Comparison of ENCODE assay signal across 7 cellular contexts in the genomic region with DNA sequence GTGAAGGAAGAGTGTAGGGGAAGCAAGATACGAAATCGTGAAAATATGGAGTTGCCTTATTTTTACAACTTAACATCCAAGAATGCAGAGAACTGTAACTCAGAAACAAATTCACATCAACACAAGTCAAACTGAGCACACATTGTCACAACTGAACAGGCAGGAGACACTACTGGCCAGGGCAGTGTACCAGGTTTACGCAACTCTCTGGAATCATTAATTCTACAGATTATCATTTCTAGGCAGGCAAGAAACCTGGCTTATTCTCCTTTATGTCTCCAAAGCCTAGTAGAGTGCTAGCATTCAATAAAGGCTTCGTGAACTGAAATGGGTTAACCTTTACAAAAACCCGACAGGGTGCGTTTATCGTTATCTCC. TPM values are rescaled to one million over a fixed set of nuclear protein-coding genes. Genes with fewer than 3 reads are reported as not detected.
DNase-seq lines count a peak whose midpoint lies in the region; ATAC-seq, FAIRE-seq and TF ChIP-seq lines count a peak whose summit lies in the region.

No MANE protein-coding gene starts in this region.

- no peak overlapping the region for H3K56ac ChIP-seq in H9 (ENCODE audit: insufficient read length, low read depth, low read length)

- H3K14ac ChIP-seq in H9 (ENCODE audit: insufficient read depth, low read length) = peak overlapping the region; percentile 84; the same call in 1 of the 2 replicates

- H3K9ac ChIP-seq in H9 (ENCODE audit: extremely low read depth, insufficient read length, low read length) = peak overlapping the region; percentile 86

- DNase-seq in H9 (no peak), fibroblast of the aortic adventitia (ENCODE audit: low read depth) (peak; percentile 31), pancreas (no peak), DMS79 treated with DMSO at 0.1 percent for 48 hours (lab: John Stamatoyannopoulos, UW) (no peak)

- H3K79me1 ChIP-seq in H9 (ENCODE audit: insufficient read depth, low read depth, low read length, poor library complexity, severe bottlenecking) = peaks cover 7% of the 10 kb centered on the region

- H3K79me2 ChIP-seq in H9 (ENCODE audit: insufficient read depth, low read length) = peaks cover 15% of the 10 kb centered on the region; the same call in 1 of the 2 replicates

- peak overlapping the region; percentile 44 to 96 (median 89) for H3K27ac Mint-ChIP-seq in H9

- H3K4me3 ChIP-seq in fibroblast of the aortic adventitia (ENCODE audit: low read depth, low read length) (peak overlapping the region; percentile 97), pancreas (peak overlapping the region; percentile 80 to 99 (median 92))

- no peak overlapping the region for H2BK15ac ChIP-seq in H9 (ENCODE audit: low read depth, low read length)

- H3K4me1 ChIP-seq in H9 (ENCODE audit: insufficient read depth, low read length) (no peaks in the 10 kb centered on the region; the same call in 1 of the 2 replicates), pancreas (peaks cover 22 to 37% (median 27%) of the 10 kb centered on the region in 3 donors)

- H3K4me3 Mint-ChIP-seq in H9 = peak overlapping the region; percentile 85 to 86

- no peak for FAIRE-seq in pancreas (lab: Jason Lieb, UNC)

- no peak overlapping the region for H4K8ac ChIP-seq in H9 (replicated peaks; ENCODE audit: insufficient read length, low read depth, low read length)

- H3K27me3 ChIP-seq in H9 (ENCODE audit: insufficient read depth, low read length) = no peaks in the 10 kb centered on the region
- no peaks in the 10 kb centered on the region for H3K27me3 ChIP-seq in pancreas

- H3K27me3 Mint-ChIP-seq in H9 (ENCODE audit: low read depth) = no peaks in the 10 kb centered on the region

- no peak overlapping the region for H4K91ac ChIP-seq in H9 (ENCODE audit: insufficient read length, low read depth, low read length)

- H3K23ac ChIP-seq in H9 (ENCODE audit: insufficient read length, low read depth, low read length) = no peak overlapping the region

- H3K9me3 Mint-ChIP-seq in H9 = no peaks in the 10 kb centered on the region

- intact Hi-C loops in pancreas (cut with DNase I) = no loop called here

- peaks cover 4% of the 10 kb centered on the region for H4K20me1 ChIP-seq in H9 (ENCODE audit: control insufficient read depth, insufficient read depth, insufficient read length)

- H2BK12ac ChIP-seq in H9 (ENCODE audit: insufficient read length, low read depth, low read length) = no peak overlapping the region

- peaks cover 4 to 34% (median 34%) of the 10 kb centered on the region in 3 experiments; a peak in 6 of 7 replicates for H3K36me3 Mint-ChIP-seq in H9 (ENCODE audit: insufficient read depth in 1 of 3, low read depth in 3 of 3)

- no peak overlapping the region for H2AFZ ChIP-seq in H9 (ENCODE audit: low read length)

- H2BK5ac ChIP-seq in H9 (ENCODE audit: insufficient read length, low read length) = no peak overlapping the region

- no peak overlapping the region for H4K5ac ChIP-seq in H9 (ENCODE audit: insufficient read length, low read depth, low read length)

- H3K18ac ChIP-seq in H9 (ENCODE audit: insufficient read length, low read depth, low read length) = no peak overlapping the region

- no peaks in the 10 kb centered on the region for H3K9me3 ChIP-seq in H9 (ENCODE audit: control insufficient read depth, low read depth, low read length)
- no peaks in the 10 kb centered on the region for H3K9me3 ChIP-seq in pancreas

- H2BK20ac ChIP-seq in H9 (ENCODE audit: low read depth, low read length, poor library complexity, severe bottlenecking) = no peak overlapping the region

- peaks cover 14% of the 10 kb centered on the region for H3K23me2 ChIP-seq in H9 (ENCODE audit: insufficient read length, low read depth, low read length, poor library complexity, severe bottlenecking)

- H3K4me1 Mint-ChIP-seq in H9 = peaks cover 18 to 21% of the 10 kb centered on the region in 2 experiments

- no peak overlapping the region for H2BK120ac ChIP-seq in H9 (ENCODE audit: low read depth, low read length, poor library complexity, severe bottlenecking)

- no peak overlapping the region for H3K27ac ChIP-seq in H9 (ENCODE audit: insufficient read length, low read depth, low read length)
- peak overlapping the region; percentile 93 to 98 (median 95) for H3K27ac ChIP-seq in pancreas

- H2AK5ac ChIP-seq in H9 (ENCODE audit: insufficient read length, low read length) = no peak overlapping the region

- no peak overlapping the region for H3K4ac ChIP-seq in H9 (ENCODE audit: low read depth, low read length)

- ATAC-seq in SK-N-SH treated with all-trans-retinoic acid at 6 μM for 48 hours (peak; percentile 15), pancreas (peak in 3 of 4 donors; percentile 12 to 33 (median 24)), HG03469 (IDR thresholded peaks at IDR 0.05; ENCODE audit: unreplicated experiment) (no peak), HG03354 (IDR thresholded peaks at IDR 0.05; ENCODE audit: poor library complexity, severe bottlenecking, unreplicated experiment) (no peak)

- WGBS in H9 (ENCODE audit: extremely low coverage, insufficient read length, low lambda C conversion rate) = no CpG with 5 or more reads among the region's 7 CpGs
- WGBS in pancreas, 2 donors = 0 to 3% methylated on average over 7 of the region's 7 CpGs

- TF ChIP-seq CTCF in H9 (conservative IDR thresholded peaks at IDR 0.05) (no peak), fibroblast of the aortic adventitia (IDR thresholded peaks at IDR 0.05; ENCODE audit: insufficient read depth, low read length) (no peak), pancreas (IDR thresholded peaks at IDR 0.05) (no peak)

- H3K36me3 ChIP-seq in pancreas = peaks cover 0 to 12% (median 3%) of the 10 kb centered on the region in 3 donors

- H3K4me2 ChIP-seq in H9 (ENCODE audit: insufficient read depth, insufficient read length, low read length) = peak overlapping the region; percentile 97

- H3T11ph ChIP-seq in H9 (ENCODE audit: low read length) = no peak overlapping the region

TF ChIP-seq in SK-N-SH treated with all-trans-retinoic acid at 6 μM for 48 hours, 23 proteins besides CTCF, POLR2A, EP300 and RAD21 (continues in another document):
- TF ChIP-seq, protein P1, sequence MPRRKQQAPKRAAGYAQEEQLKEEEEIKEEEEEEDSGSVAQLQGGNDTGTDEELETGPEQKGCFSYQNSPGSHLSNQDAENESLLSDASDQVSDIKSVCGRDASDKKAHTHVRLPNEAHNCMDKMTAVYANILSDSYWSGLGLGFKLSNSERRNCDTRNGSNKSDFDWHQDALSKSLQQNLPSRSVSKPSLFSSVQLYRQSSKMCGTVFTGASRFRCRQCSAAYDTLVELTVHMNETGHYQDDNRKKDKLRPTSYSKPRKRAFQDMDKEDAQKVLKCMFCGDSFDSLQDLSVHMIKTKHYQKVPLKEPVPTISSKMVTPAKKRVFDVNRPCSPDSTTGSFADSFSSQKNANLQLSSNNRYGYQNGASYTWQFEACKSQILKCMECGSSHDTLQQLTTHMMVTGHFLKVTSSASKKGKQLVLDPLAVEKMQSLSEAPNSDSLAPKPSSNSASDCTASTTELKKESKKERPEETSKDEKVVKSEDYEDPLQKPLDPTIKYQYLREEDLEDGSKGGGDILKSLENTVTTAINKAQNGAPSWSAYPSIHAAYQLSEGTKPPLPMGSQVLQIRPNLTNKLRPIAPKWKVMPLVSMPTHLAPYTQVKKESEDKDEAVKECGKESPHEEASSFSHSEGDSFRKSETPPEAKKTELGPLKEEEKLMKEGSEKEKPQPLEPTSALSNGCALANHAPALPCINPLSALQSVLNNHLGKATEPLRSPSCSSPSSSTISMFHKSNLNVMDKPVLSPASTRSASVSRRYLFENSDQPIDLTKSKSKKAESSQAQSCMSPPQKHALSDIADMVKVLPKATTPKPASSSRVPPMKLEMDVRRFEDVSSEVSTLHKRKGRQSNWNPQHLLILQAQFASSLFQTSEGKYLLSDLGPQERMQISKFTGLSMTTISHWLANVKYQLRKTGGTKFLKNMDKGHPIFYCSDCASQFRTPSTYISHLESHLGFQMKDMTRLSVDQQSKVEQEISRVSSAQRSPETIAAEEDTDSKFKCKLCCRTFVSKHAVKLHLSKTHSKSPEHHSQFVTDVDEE (CRISPR knock-in tag; IDR thresholded peaks at IDR 0.05) = no peak
- TF ChIP-seq TOX (CRISPR knock-in tag; IDR thresholded peaks at IDR 0.05; ENCODE audit: borderline replicate concordance) (no peak), ZNF565 (CRISPR knock-in tag; conservative IDR thresholded peaks at IDR 0.05; ENCODE audit: low read depth) (no peak), ZNF70 (CRISPR knock-in tag; IDR thresholded peaks at IDR 0.05) (no peak), ZNF8 (CRISPR knock-in tag; IDR thresholded peaks at IDR 0.05) (no peak), GLIS3 (CRISPR knock-in tag; IDR thresholded peaks at IDR 0.05) (no peak), CSDC2 (CRISPR knock-in tag; IDR thresholded peaks at IDR 0.05) (no peak), ZFP30 (CRISPR knock-in tag; IDR thresholded peaks at IDR 0.05) (no peak), ZC3H10 (CRISPR knock-in tag; IDR thresholded peaks at IDR 0.05) (no peak), OSR1 (CRISPR knock-in tag; IDR thresholded peaks at IDR 0.05) (no peak), ZFP3 (CRISPR knock-in tag; IDR thresholded peaks at IDR 0.05) (no peak)
- TF ChIP-seq, protein P2, sequence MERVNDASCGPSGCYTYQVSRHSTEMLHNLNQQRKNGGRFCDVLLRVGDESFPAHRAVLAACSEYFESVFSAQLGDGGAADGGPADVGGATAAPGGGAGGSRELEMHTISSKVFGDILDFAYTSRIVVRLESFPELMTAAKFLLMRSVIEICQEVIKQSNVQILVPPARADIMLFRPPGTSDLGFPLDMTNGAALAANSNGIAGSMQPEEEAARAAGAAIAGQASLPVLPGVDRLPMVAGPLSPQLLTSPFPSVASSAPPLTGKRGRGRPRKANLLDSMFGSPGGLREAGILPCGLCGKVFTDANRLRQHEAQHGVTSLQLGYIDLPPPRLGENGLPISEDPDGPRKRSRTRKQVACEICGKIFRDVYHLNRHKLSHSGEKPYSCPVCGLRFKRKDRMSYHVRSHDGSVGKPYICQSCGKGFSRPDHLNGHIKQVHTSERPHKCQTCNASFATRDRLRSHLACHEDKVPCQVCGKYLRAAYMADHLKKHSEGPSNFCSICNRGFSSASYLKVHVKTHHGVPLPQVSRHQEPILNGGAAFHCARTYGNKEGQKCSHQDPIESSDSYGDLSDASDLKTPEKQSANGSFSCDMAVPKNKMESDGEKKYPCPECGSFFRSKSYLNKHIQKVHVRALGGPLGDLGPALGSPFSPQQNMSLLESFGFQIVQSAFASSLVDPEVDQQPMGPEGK (CRISPR knock-in tag; IDR thresholded peaks at IDR 0.05; ENCODE audit: borderline replicate concordance) = no peak

RNA-seq across cellular contexts. Expression of a gene that starts 0.6 kb away (rescaled TPM):
- total RNA-seq in H9 (2021) (23.6 and 24.5 TPM in 2 replicates), fibroblast of the aortic adventitia (ENCODE audit: low replicate concordance) (15.0 and 22.6 TPM in 2 replicates), pancreas (10 to 100 TPM in 4 of 6 donors, 1 to 10 TPM in 2; 9.3 to 16.8 (median 10.6) TPM)
- 10 to 100 TPM; 26.0 to 41.0 TPM for polyA plus RNA-seq in pancreas

RNA-seq across cellular contexts. Expression of a gene that starts 0.7 kb away (rescaled TPM):
- total RNA-seq in H9 (2021) = 35.4 and 35.6 TPM in 2 replicates
- 42.8 and 49.6 TPM in 2 replicates for total RNA-seq in fibroblast of the aortic adventitia (ENCODE audit: low replicate concordance)
- 10 to 100 TPM; 11.9 to 23.3 (median 15.1) TPM for total RNA-seq in pancreas
- 10 to 100 TPM; 22.9 to 38.1 TPM for polyA plus RNA-seq in pancreas

Comparison
In these comparisons a context has a peak if more than half of its experiments do, and no peak if none do; other contexts are left out.
1. ATAC-seq: peak in SK-N-SH treated with all-trans-retinoic acid at 6 μM for 48 hours (single experiment) and pancreas (3 of 4); none in HG03469 (single experiment) and HG03354 (single experiment).